Comparison of ENCODE assay signal across 2 cellular contexts in genomic region chr9:136494531-136495215, GRCh38.
TF ChIP-seq lines count a peak whose summit lies in the region.

No MANE protein-coding gene starts in this region.

TF ChIP-seq in SK-N-SH, 30 proteins besides CTCF, POLR2A, EP300 and RAD21 (continued from another document):
- TF ChIP-seq, protein P1, sequence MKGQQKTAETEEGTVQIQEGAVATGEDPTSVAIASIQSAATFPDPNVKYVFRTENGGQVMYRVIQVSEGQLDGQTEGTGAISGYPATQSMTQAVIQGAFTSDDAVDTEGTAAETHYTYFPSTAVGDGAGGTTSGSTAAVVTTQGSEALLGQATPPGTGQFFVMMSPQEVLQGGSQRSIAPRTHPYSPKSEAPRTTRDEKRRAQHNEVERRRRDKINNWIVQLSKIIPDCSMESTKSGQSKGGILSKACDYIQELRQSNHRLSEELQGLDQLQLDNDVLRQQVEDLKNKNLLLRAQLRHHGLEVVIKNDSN (IDR thresholded peaks at IDR 0.05; ENCODE audit: borderline replicate concordance, low read depth), result no peak
- TF ChIP-seq NRF1 (IDR thresholded peaks at IDR 0.05; ENCODE audit: low read depth, low read length), result no peak
- TF ChIP-seq ELF1 (IDR thresholded peaks at IDR 0.05), result no peak
- TF ChIP-seq FOXJ3 (CRISPR knock-in tag; IDR thresholded peaks at IDR 0.05), result no peak
- TF ChIP-seq RCOR1 (IDR thresholded peaks at IDR 0.05; ENCODE audit: low read length), result no peak
- no peak for TF ChIP-seq JUND (IDR thresholded peaks at IDR 0.05)
- TF ChIP-seq TEAD4 (IDR thresholded peaks at IDR 0.05; ENCODE audit: borderline replicate concordance, insufficient read depth), result no peak
- TF ChIP-seq CHD2 (IDR thresholded peaks at IDR 0.05; ENCODE audit: low read length, partially characterized antibody), result no peak
- TF ChIP-seq SIN3A (IDR thresholded peaks at IDR 0.05; ENCODE audit: borderline replicate concordance, low read depth, low read length), result no peak
- TF ChIP-seq EZH2phosphoT487 (IDR thresholded peaks at IDR 0.05; ENCODE audit: borderline replicate concordance, low read depth), result no peak
- no peak for TF ChIP-seq RFX5 (IDR thresholded peaks at IDR 0.05; ENCODE audit: low read length)
- TF ChIP-seq, protein P2, sequence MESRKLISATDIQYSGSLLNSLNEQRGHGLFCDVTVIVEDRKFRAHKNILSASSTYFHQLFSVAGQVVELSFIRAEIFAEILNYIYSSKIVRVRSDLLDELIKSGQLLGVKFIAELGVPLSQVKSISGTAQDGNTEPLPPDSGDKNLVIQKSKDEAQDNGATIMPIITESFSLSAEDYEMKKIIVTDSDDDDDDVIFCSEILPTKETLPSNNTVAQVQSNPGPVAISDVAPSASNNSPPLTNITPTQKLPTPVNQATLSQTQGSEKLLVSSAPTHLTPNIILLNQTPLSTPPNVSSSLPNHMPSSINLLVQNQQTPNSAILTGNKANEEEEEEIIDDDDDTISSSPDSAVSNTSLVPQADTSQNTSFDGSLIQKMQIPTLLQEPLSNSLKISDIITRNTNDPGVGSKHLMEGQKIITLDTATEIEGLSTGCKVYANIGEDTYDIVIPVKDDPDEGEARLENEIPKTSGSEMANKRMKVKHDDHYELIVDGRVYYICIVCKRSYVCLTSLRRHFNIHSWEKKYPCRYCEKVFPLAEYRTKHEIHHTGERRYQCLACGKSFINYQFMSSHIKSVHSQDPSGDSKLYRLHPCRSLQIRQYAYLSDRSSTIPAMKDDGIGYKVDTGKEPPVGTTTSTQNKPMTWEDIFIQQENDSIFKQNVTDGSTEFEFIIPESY (IDR thresholded peaks at IDR 0.05; ENCODE audit: borderline replicate concordance, low read depth), result no peak
TF ChIP-seq in SK-N-SH: peak in this region for 0.

TF ChIP-seq in SK-N-SH treated with all-trans-retinoic acid at 6 μM for 48 hours, 23 proteins besides CTCF, POLR2A, EP300 and RAD21 (continued from another document):
- TF ChIP-seq POU6F1 (CRISPR knock-in tag; IDR thresholded peaks at IDR 0.05; ENCODE audit: borderline replicate concordance, low read depth), result no peak
- TF ChIP-seq BACH2 (CRISPR knock-in tag; IDR thresholded peaks at IDR 0.05; ENCODE audit: borderline replicate concordance), result no peak
- no peak for TF ChIP-seq ZFP3 (CRISPR knock-in tag; IDR thresholded peaks at IDR 0.05)
- no peak for TF ChIP-seq PATZ1 (CRISPR knock-in tag; IDR thresholded peaks at IDR 0.05; ENCODE audit: borderline replicate concordance)
- TF ChIP-seq ZC3H10 (CRISPR knock-in tag; IDR thresholded peaks at IDR 0.05), result no peak
- TF ChIP-seq ZNF8 (CRISPR knock-in tag; IDR thresholded peaks at IDR 0.05), result no peak
- no peak for TF ChIP-seq ISL1 (CRISPR knock-in tag; IDR thresholded peaks at IDR 0.05)
- no peak for TF ChIP-seq ZNF70 (CRISPR knock-in tag; IDR thresholded peaks at IDR 0.05)
- TF ChIP-seq TCF4 (CRISPR knock-in tag; IDR thresholded peaks at IDR 0.05; ENCODE audit: borderline replicate concordance), result no peak
- no peak for TF ChIP-seq ARNTL (CRISPR knock-in tag; IDR thresholded peaks at IDR 0.05; ENCODE audit: borderline replicate concordance, low read depth)
- no peak for TF ChIP-seq RARB (CRISPR knock-in tag; IDR thresholded peaks at IDR 0.05)
